13 cellular contexts compared by ENCODE assay signal in the genomic region with DNA sequence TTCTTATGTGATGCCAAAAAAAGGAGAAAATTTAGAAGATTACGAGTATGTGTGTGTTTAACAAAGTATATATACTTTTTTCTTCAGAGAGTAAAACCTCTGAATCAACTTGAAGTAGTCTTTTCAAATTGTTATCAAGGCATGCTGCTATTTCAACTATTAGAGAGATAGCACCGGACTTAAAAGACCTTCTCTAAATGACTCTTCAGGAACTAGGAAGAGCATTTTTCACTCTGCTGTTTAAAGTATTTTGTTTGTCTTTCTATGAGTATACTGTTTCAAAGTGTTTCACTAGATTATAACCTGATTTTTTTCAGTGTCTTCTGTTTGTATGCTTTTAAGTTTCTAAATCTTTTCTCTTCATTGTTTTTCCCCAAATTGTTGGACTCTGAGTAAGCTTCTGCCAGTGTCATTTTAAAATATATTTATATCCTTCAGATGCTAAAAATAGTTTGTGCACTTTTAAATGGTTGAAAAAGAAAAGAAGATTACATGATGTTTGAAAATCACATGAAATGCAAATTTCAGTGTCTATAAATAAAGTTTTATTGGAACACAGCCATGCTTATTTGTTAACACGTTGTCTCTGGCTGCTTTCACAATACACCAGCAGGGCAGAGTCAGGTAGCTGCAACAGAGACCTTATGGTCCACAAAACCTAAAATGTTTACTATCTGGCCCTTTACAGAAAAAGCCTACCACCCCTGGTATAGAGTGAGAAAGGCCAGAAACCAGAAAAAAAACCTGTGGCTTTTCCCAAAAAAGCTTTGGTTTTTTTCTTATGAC. TPM values are rescaled to one million over a fixed set of nuclear protein-coding genes. Genes with fewer than 3 reads are reported as not detected.
DNase-seq lines count a peak whose midpoint lies in the region; ATAC-seq and TF ChIP-seq lines count a peak whose summit lies in the region.
"Had no signal": no experiment of that assay in that cellular context is flagged by ENCODE, and none has a peak within 500 bp of the region (broad histone marks: within the 10 kb centered on the region; RNA-seq: fewer than 3 reads in every experiment).

No MANE protein-coding gene starts in this region.

- no peak overlapping the region for H2BK15ac ChIP-seq in mesenchymal stem cell (ENCODE audit: low read depth, poor library complexity, severe bottlenecking)

- H3K4ac ChIP-seq in mesenchymal stem cell (ENCODE audit: low read depth in 1 of 2, low read length in 2 of 2): no peak overlapping the region

- peak overlapping the region; percentile 88 for H3K27ac ChIP-seq in HUES64 (ENCODE audit: low read depth, low read length)
- no peak overlapping the region for H3K27ac ChIP-seq in mesenchymal stem cell (ENCODE audit: low read length, poor library complexity, severe bottlenecking)

- H4K91ac ChIP-seq in mesenchymal stem cell (ENCODE audit: low read length): no peak overlapping the region

- H3K4me3 Mint-ChIP-seq in Caco-2 (ENCODE audit: unreplicated experiment) (peak overlapping the region; percentile 79), chondrocyte (ENCODE audit: unreplicated experiment) (no peak overlapping the region)
- H3K4me3 Mint-ChIP-seq in activated T-cell treated with anti-CD3 and anti-CD28 coated beads, Interleukin-2, amount 50 U/mL, for 4 hours: no peak overlapping the region
- H3K4me3 Mint-ChIP-seq: activated CD4-positive, alpha-beta T cell treated with anti-CD3 and anti-CD28 coated beads, Interleukin-2, amount 10 ng/mL, durations not matched to agents 7 days and 5 days; activated naive CD4-positive, alpha-beta T cell treated with anti-CD3 and anti-CD28 coated beads for 36 hours; CD14-positive monocyte had no signal

- H3K27ac Mint-ChIP-seq in Caco-2 (ENCODE audit: unreplicated experiment) (peak overlapping the region; percentile 93), chondrocyte (ENCODE audit: unreplicated experiment) (peak overlapping the region; percentile 71)
- H3K27ac Mint-ChIP-seq: activated CD4-positive, alpha-beta T cell treated with anti-CD3 and anti-CD28 coated beads, Interleukin-2, amount 10 ng/mL, durations not matched to agents 7 days and 5 days; activated naive CD4-positive, alpha-beta T cell treated with anti-CD3 and anti-CD28 coated beads for 36 hours; CD14-positive monocyte had no signal

- H4K8ac ChIP-seq in mesenchymal stem cell (ENCODE audit: low read length): no peak overlapping the region

- no peak overlapping the region for H2AFZ ChIP-seq in mesenchymal stem cell (ENCODE audit: low read depth, low read length)

- H2BK12ac ChIP-seq in mesenchymal stem cell (ENCODE audit: low read length in 2 of 2): no peak overlapping the region

- peaks cover 10% of the 10 kb centered on the region; the same call in 1 of the 2 replicates for H3K9me3 ChIP-seq in Caco-2
- no peaks in the 10 kb centered on the region for H3K9me3 ChIP-seq in HUES64 (ENCODE audit: insufficient read depth, low read depth, low read length)
- no peaks in the 10 kb centered on the region for H3K9me3 ChIP-seq in mesenchymal stem cell (ENCODE audit: control insufficient read depth, low read length)
- H3K9me3 ChIP-seq: HAP-1 had no signal

- POLR2A ChIA-PET in Caco-2 (lab: Charles Lee): interaction anchor here (0.6 to 2.0 kb wide), 3 partner anchors 21 to 44 kb away, joined by 3 to 7 read pairs (median 6); a partner anchor contains a TSS

- H2AK5ac ChIP-seq in mesenchymal stem cell (ENCODE audit: low read length, severe bottlenecking): no peak overlapping the region

- TF ChIP-seq CTCF in Caco-2 (IDR thresholded peaks at IDR 0.05; ENCODE audit: insufficient read depth in 1 of 2, low read depth in 1 of 2, low read length in 1 of 2, severe bottlenecking in 1 of 2, unreplicated experiment in 1 of 2) (no peak), chondrocyte (IDR thresholded peaks at IDR 0.05) (no peak), GM20000 (IDR thresholded peaks at IDR 0.05; ENCODE audit: extremely low read depth, missing control alignments) (no peak)

- H3K4me3 ChIP-seq in Caco-2 (ENCODE audit: low read depth, low read length): peak overlapping the region; percentile 21; the same call in 1 of the 2 replicates
- peak overlapping the region; percentile 7; the same call in 1 of the 2 replicates for H3K4me3 ChIP-seq in HUES64 (ENCODE audit: low read length)
- no peak overlapping the region for H3K4me3 ChIP-seq in mesenchymal stem cell (ENCODE audit: insufficient read depth in 1 of 2, low read depth in 1 of 2, low read length in 2 of 2)
- H3K4me3 ChIP-seq: HAP-1 had no signal

- no peak for ATAC-seq in GM19328 (IDR thresholded peaks at IDR 0.05; ENCODE audit: unreplicated experiment)
- no peak for ATAC-seq in activated T-cell treated with anti-CD3 and anti-CD28 coated beads, Interleukin-2, amount 50 U/mL, for 4 hours

- peaks cover 44% of the 10 kb centered on the region for H3K4me1 ChIP-seq in Caco-2
- peaks cover 51% of the 10 kb centered on the region for H3K4me1 ChIP-seq in HUES64 (ENCODE audit: insufficient read depth, low read length)
- peaks cover 3% of the 10 kb centered on the region for H3K4me1 ChIP-seq in mesenchymal stem cell (ENCODE audit: control insufficient read depth, insufficient read depth, low read depth, low read length)

- no peak overlapping the region for H3K14ac ChIP-seq in mesenchymal stem cell (ENCODE audit: low read length in 2 of 2)

- no peak overlapping the region for H2BK120ac ChIP-seq in mesenchymal stem cell (ENCODE audit: low read depth, low read length)

- peak overlapping the region; percentile 45; the same call in 1 of the 2 replicates for H3K9ac ChIP-seq in HUES64 (ENCODE audit: low read depth, low read length)
- peak overlapping the region; percentile 15 for H3K9ac ChIP-seq in mesenchymal stem cell (ENCODE audit: low read length)

- H3K4me2 ChIP-seq in mesenchymal stem cell (ENCODE audit: low read length, poor library complexity, severe bottlenecking): no peak overlapping the region

- peaks cover 2% of the 10 kb centered on the region for H3K79me1 ChIP-seq in mesenchymal stem cell (replicated peaks; ENCODE audit: low read length, poor library complexity, severe bottlenecking)

- no peaks in the 10 kb centered on the region for H3K27me3 ChIP-seq in Caco-2 (replicated peaks; ENCODE audit: control insufficient read depth, insufficient read depth, low read length)
- no peaks in the 10 kb centered on the region for H3K27me3 ChIP-seq in HUES64 (ENCODE audit: insufficient read depth, low read length)
- no peaks in the 10 kb centered on the region for H3K27me3 ChIP-seq in mesenchymal stem cell (ENCODE audit: control insufficient read depth in 1 of 2, insufficient read depth in 1 of 2, low read length in 2 of 2)

- 43% methylated on average over 2 of the region's 3 CpGs for WGBS in HUES64
- WGBS in mesenchymal stem cell: 29% methylated on average over 1 of the region's 3 CpGs

- H3K36me3 ChIP-seq in Caco-2 (ENCODE audit: control insufficient read depth, insufficient read depth, low read length) (no peaks in the 10 kb centered on the region), HUES64 (ENCODE audit: insufficient read depth, low read length) (no peaks in the 10 kb centered on the region), mesenchymal stem cell (ENCODE audit: control insufficient read depth in 1 of 2, insufficient read depth in 2 of 2, low read depth in 1 of 2, low read length in 2 of 2) (no peaks in the 10 kb centered on the region)
- H3K36me3 ChIP-seq: HAP-1 had no signal

- H3K4me1 Mint-ChIP-seq in Caco-2 (ENCODE audit: low read depth, unreplicated experiment) (peaks cover 39% of the 10 kb centered on the region), chondrocyte (ENCODE audit: low read depth) (peaks cover 27% of the 10 kb centered on the region)
- H3K4me1 Mint-ChIP-seq in activated T-cell treated with anti-CD3 and anti-CD28 coated beads, Interleukin-2, amount 50 U/mL, for 4 hours (ENCODE audit: low read depth): peaks cover 22% of the 10 kb centered on the region
- H3K4me1 Mint-ChIP-seq: CD14-positive monocyte had no signal

- no peak overlapping the region for H3K23ac ChIP-seq in mesenchymal stem cell (ENCODE audit: low read length in 2 of 2)

- H3K18ac ChIP-seq in mesenchymal stem cell (ENCODE audit: low read depth in 1 of 2, low read length in 2 of 2): no peak overlapping the region

- intact Hi-C loops in Caco-2 (cut with micrococcal nuclease; ENCODE audit: unreplicated experiment): loop anchor here (1.0 to 5.0 kb wide), 5 partner anchors 21 to 404 kb away; a partner anchor contains a TSS

- BruUV-seq in Caco-2 (replicated peaks; lab: Mats Ljungman, UMichigan): no TSS peak

- H2BK5ac ChIP-seq in mesenchymal stem cell (ENCODE audit: low read depth, low read length, poor library complexity, severe bottlenecking): no peak overlapping the region

- CTCF ChIA-PET in Caco-2 (lab: Charles Lee): interaction anchor here (0.8 to 1.6 kb wide), 2 partner anchors 129 to 403 kb away, joined by 3 to 7 read pairs; no protein-coding TSS in a partner anchor

- DNase-seq in Caco-2 (peak; percentile 68 to 73), chondrocyte (ENCODE audit: low spot score) (no peak), mesenchymal stem cell (peak; percentile 32), GM20000 (ENCODE audit: low spot score) (no peak), NCI-H2081 (lab: John Stamatoyannopoulos, UW) (no peak)
- DNase-seq in activated T-cell treated with anti-CD3 and anti-CD28 coated beads, Interleukin-2, amount 50 U/mL, for 4 hours: no peak
- DNase-seq: activated CD4-positive, alpha-beta T cell treated with anti-CD3 and anti-CD28 coated beads, Interleukin-2, amount 10 ng/mL, durations not matched to agents 7 days and 5 days; activated naive CD4-positive, alpha-beta T cell treated with anti-CD3 and anti-CD28 coated beads for 36 hours; hippocampal formation had no signal

- H3K36me3 Mint-ChIP-seq in Caco-2 (ENCODE audit: insufficient read depth, unreplicated experiment) (peaks cover 39% of the 10 kb centered on the region), chondrocyte (ENCODE audit: low read depth) (no peaks in the 10 kb centered on the region)
- H3K36me3 Mint-ChIP-seq in activated T-cell treated with anti-CD3 and anti-CD28 coated beads, Interleukin-2, amount 50 U/mL, for 4 hours (ENCODE audit: insufficient read depth): peaks cover 5% of the 10 kb centered on the region
- H3K36me3 Mint-ChIP-seq: CD14-positive monocyte had no signal

- H3K27me3 Mint-ChIP-seq in Caco-2 (ENCODE audit: insufficient read depth, unreplicated experiment) (no peaks in the 10 kb centered on the region), chondrocyte (ENCODE audit: low read depth) (no peaks in the 10 kb centered on the region)
- H3K27me3 Mint-ChIP-seq in activated T-cell treated with anti-CD3 and anti-CD28 coated beads, Interleukin-2, amount 50 U/mL, for 4 hours (ENCODE audit: low read depth): no peaks in the 10 kb centered on the region

- H3K9me3 Mint-ChIP-seq in Caco-2 (ENCODE audit: unreplicated experiment) (no peaks in the 10 kb centered on the region), chondrocyte (ENCODE audit: low read depth) (peaks cover 15% of the 10 kb centered on the region)
- H3K9me3 Mint-ChIP-seq in activated T-cell treated with anti-CD3 and anti-CD28 coated beads, Interleukin-2, amount 50 U/mL, for 4 hours: no peaks in the 10 kb centered on the region
- H3K9me3 Mint-ChIP-seq: activated naive CD4-positive, alpha-beta T cell treated with anti-CD3 and anti-CD28 coated beads for 36 hours; CD14-positive monocyte had no signal

RNA-seq across cellular contexts. Expression of a gene that starts 21.3 kb away (rescaled TPM):
- total RNA-seq in Caco-2 (2022) (29.2 and 30.6 TPM in 2 replicates), chondrocyte (9.1 to 12.6 TPM (median 9.8 TPM) in 3 replicates)
- 9.2 TPM for polyA plus RNA-seq in HUES64 (2013, experiment 1 of 2)
- 10.0 TPM for polyA plus RNA-seq in HUES64 (2013, experiment 2 of 2)
- 9.1 TPM for polyA plus RNA-seq in mesenchymal stem cell (2013, experiment 1 of 2)
- polyA plus RNA-seq in mesenchymal stem cell (2013, experiment 2 of 2): 8.8 TPM
- 1 to 10 TPM; 6.9 to 9.9 (median 8.7) TPM for total RNA-seq in activated T-cell treated with anti-CD3 and anti-CD28 coated beads, Interleukin-2, amount 50 U/mL, for 4 hours

Comparison
In these comparisons a context has a peak if more than half of its experiments do, and no peak if none do; other contexts are left out.
1. DNase-seq: peak in Caco-2 (2 of 2) and mesenchymal stem cell (single experiment); none in chondrocyte (single experiment), GM20000 (single experiment), activated T-cell treated with anti-CD3 and anti-CD28 coated beads, Interleukin-2, amount 50 U/mL, for 4 hours (single experiment) and NCI-H2081 (0 of 2).
2. H3K4me3 ChIP-seq: peak in Caco-2 (single experiment) and HUES64 (single experiment); none in mesenchymal stem cell (0 of 2).